Comparison of ENCODE assay signal across 8 cellular contexts in the genomic region with DNA sequence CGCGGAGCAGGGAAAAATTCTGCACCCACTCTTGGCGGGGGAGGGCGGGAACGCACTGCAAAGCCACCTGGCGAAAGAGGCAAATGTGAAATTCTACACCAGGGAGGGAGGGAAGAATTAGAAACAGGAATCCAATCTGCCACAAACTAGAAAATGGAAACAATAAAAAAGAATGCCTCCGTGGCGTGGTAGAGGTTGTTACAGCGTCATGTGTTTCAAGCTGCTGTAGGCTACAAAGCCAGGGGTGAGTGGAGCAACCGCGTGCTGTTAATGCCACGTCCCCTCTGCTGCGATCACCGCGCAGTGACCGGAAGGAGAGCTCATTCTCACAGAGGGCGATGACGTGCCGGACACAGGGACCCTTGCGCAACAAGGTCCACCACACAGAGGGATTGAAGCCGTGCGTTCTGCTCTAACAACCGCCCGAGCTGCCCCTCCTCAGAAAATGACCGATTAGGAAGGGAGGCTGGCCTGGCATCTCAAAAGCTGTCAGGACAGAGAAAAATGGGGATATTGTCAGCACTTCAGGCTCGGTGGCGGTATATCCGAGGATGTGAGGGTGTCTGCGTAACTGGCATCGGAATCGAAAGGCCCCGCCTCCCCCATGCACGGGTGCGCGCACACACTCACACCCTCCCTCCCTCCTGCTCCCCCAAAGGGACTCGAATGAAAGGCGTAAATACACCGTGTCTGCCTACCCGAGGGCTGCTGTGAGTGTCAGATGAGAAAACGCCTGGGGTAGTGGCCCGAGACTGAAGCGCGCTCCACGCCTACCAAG.
DNase-seq lines count a peak whose midpoint lies in the region; ATAC-seq and TF ChIP-seq lines count a peak whose summit lies in the region.

No MANE protein-coding gene starts in this region.

- CTCF ChIA-PET in activated CD8-positive, alpha-beta T cell treated with anti-CD3 and anti-CD28 coated beads, Interleukin-2, amount 10 ng/mL, durations not matched to agents 7 days and 5 days (lab: Charles Lee), result interaction anchor here (0.8 to 1.6 kb wide), 5 partner anchors 43 to 345 kb away, joined by 3 to 4 read pairs (median 3); no protein-coding TSS in a partner anchor

- H3K9me3 ChIP-seq in duodenal mucosa (ENCODE audit: control insufficient read depth in 1 of 2, low read length in 2 of 2) (no peaks in the 10 kb centered on the region), lower lobe of right lung (no peaks in the 10 kb centered on the region)

- POLR2A ChIA-PET in activated CD8-positive, alpha-beta T cell treated with anti-CD3 and anti-CD28 coated beads, Interleukin-2, amount 10 ng/mL, durations not matched to agents 7 days and 5 days (lab: Charles Lee), result interaction anchor here (2.0 kb wide), 1 partner anchor 70 kb away, joined by 7 read pairs; a partner anchor contains a TSS

- no peaks in the 10 kb centered on the region for H3K9me3 Mint-ChIP-seq in activated CD8-positive, alpha-beta T cell treated with anti-CD3 and anti-CD28 coated beads, Interleukin-2, amount 10 ng/mL, durations not matched to agents 7 days and 5 days (ENCODE audit: insufficient read depth)

- peaks cover 20 to 22% of the 10 kb centered on the region in 2 donors for H3K4me1 ChIP-seq in duodenal mucosa (ENCODE audit: control insufficient read depth in 1 of 2, insufficient read depth in 2 of 2, low read length in 2 of 2)
- H3K4me1 ChIP-seq in lower lobe of right lung, result peaks cover 24% of the 10 kb centered on the region

- H3K27ac ChIP-seq in duodenal mucosa (ENCODE audit: low read depth, low read length), result peak overlapping the region; percentile 53
- H3K27ac ChIP-seq in lower lobe of right lung, result peak overlapping the region; percentile 77

- DNase-seq in CD1c-positive myeloid dendritic cell (ENCODE audit: extremely low spot score) (peak; percentile 80), NCI-H1694 (lab: John Stamatoyannopoulos, UW) (peak; percentile 61), lower lobe of right lung (peak; percentile 91), T1000 (lab: John Stamatoyannopoulos, UW) (no peak)
- DNase-seq in activated CD8-positive, alpha-beta T cell treated with anti-CD3 and anti-CD28 coated beads, Interleukin-2, amount 10 ng/mL, durations not matched to agents 7 days and 5 days, result peak; percentile 74
- DNase-seq in stimulated activated CD4-positive, alpha-beta T cell treated with anti-CD3 and anti-CD28 coated beads, Interleukin-4, amount 100 ng/mL, for 1 hour, result peak; percentile 67

- no peak for TF ChIP-seq CTCF in lower lobe of right lung (IDR thresholded peaks at IDR 0.05)

- H3K36me3 ChIP-seq in duodenal mucosa (ENCODE audit: control insufficient read depth in 1 of 2, insufficient read depth in 2 of 2, low read length in 2 of 2) (no peaks in the 10 kb centered on the region), lower lobe of right lung (no peaks in the 10 kb centered on the region)

- H3K4me3 Mint-ChIP-seq in activated CD8-positive, alpha-beta T cell treated with anti-CD3 and anti-CD28 coated beads, Interleukin-2, amount 10 ng/mL, durations not matched to agents 7 days and 5 days, result peak overlapping the region; percentile 76

- peaks cover 28% of the 10 kb centered on the region for H3K27me3 Mint-ChIP-seq in activated CD8-positive, alpha-beta T cell treated with anti-CD3 and anti-CD28 coated beads, Interleukin-2, amount 10 ng/mL, durations not matched to agents 7 days and 5 days (ENCODE audit: low read depth)

- H3K27me3 ChIP-seq in duodenal mucosa (ENCODE audit: control insufficient read depth in 1 of 2, insufficient read depth in 2 of 2, low read length in 2 of 2) (peaks cover 28 to 30% of the 10 kb centered on the region in 2 donors), lower lobe of right lung (ENCODE audit: low read depth) (peaks cover 38% of the 10 kb centered on the region)

- peak; percentile 84 for ATAC-seq in activated CD8-positive, alpha-beta T cell treated with anti-CD3 and anti-CD28 coated beads, Interleukin-2, amount 10 ng/mL, durations not matched to agents 7 days and 5 days
- peak; percentile 88 to 89 for ATAC-seq in lower lobe of right lung
- no peak for ATAC-seq in GM21360 (IDR thresholded peaks at IDR 0.05; ENCODE audit: unreplicated experiment)

- H3K9ac ChIP-seq in duodenal mucosa (ENCODE audit: low read depth in 1 of 2, low read length in 2 of 2), result peak overlapping the region; percentile 54 to 70

- H3K4me1 Mint-ChIP-seq in activated CD8-positive, alpha-beta T cell treated with anti-CD3 and anti-CD28 coated beads, Interleukin-2, amount 10 ng/mL, durations not matched to agents 7 days and 5 days (ENCODE audit: low read depth), result peaks cover 41% of the 10 kb centered on the region

- intact Hi-C loops in lower lobe of right lung (cut with DNase I), result no loop called here

- H3K4me3 ChIP-seq in duodenal mucosa (ENCODE audit: low read depth in 1 of 2, low read length in 2 of 2) (peak overlapping the region; percentile 69 to 80), lower lobe of right lung (peak overlapping the region; percentile 64)

- H3K27ac Mint-ChIP-seq in activated CD8-positive, alpha-beta T cell treated with anti-CD3 and anti-CD28 coated beads, Interleukin-2, amount 10 ng/mL, durations not matched to agents 7 days and 5 days, result peak overlapping the region; percentile 79

- H3K36me3 Mint-ChIP-seq in activated CD8-positive, alpha-beta T cell treated with anti-CD3 and anti-CD28 coated beads, Interleukin-2, amount 10 ng/mL, durations not matched to agents 7 days and 5 days (ENCODE audit: low read depth), result no peaks in the 10 kb centered on the region
